8 cellular contexts compared by ENCODE assay signal in the genomic region with DNA sequence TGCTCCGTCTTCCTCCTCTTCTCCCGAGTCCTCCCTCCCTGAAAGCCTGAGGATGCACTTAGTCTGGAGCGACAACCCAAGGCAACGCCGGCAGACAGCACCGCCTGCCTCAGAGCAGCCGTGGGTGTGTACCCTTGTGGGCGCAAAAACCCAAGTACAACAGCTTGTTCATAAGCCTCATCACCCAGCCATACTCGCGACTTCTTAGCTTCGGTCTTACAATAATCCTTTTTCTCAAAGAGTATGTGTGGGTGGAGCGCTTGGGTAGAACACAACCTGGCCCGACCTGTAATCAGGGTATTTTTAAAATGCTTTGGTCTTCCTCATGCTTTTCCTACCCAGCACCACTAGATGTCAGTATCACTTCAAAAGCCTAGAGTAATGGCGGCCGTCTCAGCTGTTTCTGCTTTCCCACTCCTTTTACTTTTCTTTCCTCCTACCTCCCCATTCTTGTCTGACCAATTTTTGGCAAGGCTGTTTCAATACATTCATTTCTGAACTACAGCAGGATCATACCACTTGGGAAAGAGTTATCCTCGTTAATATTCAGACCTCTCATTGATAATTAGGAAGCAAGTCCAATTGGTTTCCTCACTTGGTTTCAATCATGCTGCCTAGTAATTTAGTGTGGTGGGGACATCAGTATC.
DNase-seq lines count a peak whose midpoint lies in the region; ATAC-seq and TF ChIP-seq lines count a peak whose summit lies in the region.

No MANE protein-coding gene starts in this region.

- no peaks in the 10 kb centered on the region for H3K27me3 ChIP-seq in hepatocyte

- H2AFZ ChIP-seq in hepatocyte: peak overlapping the region; percentile 73

- WGBS in hepatocyte (ENCODE audit: low lambda C conversion rate, missing lambda C conversion rate): 22% methylated on average over 16 of the region's 16 CpGs

- peak; percentile 35 for DNase-seq in NCI-H1105 (lab: John Stamatoyannopoulos, UW)
- peak; percentile 59 to 82 for DNase-seq in SW 1271 (lab: John Stamatoyannopoulos, UW)
- DNase-seq in astrocyte of the cerebellum (ENCODE audit: low read depth): peak; percentile 55
- DNase-seq in hepatocyte (ENCODE audit: low spot score): peak; percentile 78
- DNase-seq in renal cortical epithelial cell (ENCODE audit: low read depth): peak; percentile 67
- no peak for DNase-seq in NCI-H187 treated with DMSO at 0.1 percent for 48 hours (lab: John Stamatoyannopoulos, UW)

- H3K27ac ChIP-seq in hepatocyte: no peak overlapping the region

- H3K9me2 ChIP-seq in hepatocyte (replicated peaks; ENCODE audit: insufficient read depth): no peaks in the 10 kb centered on the region

- no peaks in the 10 kb centered on the region for H3K79me2 ChIP-seq in hepatocyte

- ATAC-seq in GM18498 (IDR thresholded peaks at IDR 0.05; ENCODE audit: unreplicated experiment) (peak; percentile 93), HG02798 (IDR thresholded peaks at IDR 0.05; ENCODE audit: poor library complexity, unreplicated experiment) (peak; percentile 97)

- TF ChIP-seq CTCF in astrocyte of the cerebellum (IDR thresholded peaks at IDR 0.05; ENCODE audit: low read depth, low read length, missing control alignments) (peak; percentile 88), hepatocyte (IDR thresholded peaks at IDR 0.05; ENCODE audit: poor library complexity) (peak; percentile 93)

- H3K4me3 ChIP-seq in astrocyte of the cerebellum (ENCODE audit: low read depth, low read length) (peak overlapping the region; percentile 19), hepatocyte (no peak overlapping the region)

- no peaks in the 10 kb centered on the region for H3K9me3 ChIP-seq in hepatocyte (ENCODE audit: low read depth)

- in situ Hi-C loops in astrocyte of the cerebellum (cut with HindIII; ENCODE audit: low sequenced_read_pairs): no loop called here

- no peaks in the 10 kb centered on the region for H4K20me1 ChIP-seq in hepatocyte (ENCODE audit: insufficient read depth, poor library complexity, severe bottlenecking)

- H3K4me2 ChIP-seq in hepatocyte: peak overlapping the region; percentile 69

- no peaks in the 10 kb centered on the region for H3K36me3 ChIP-seq in hepatocyte (replicated peaks; ENCODE audit: insufficient read depth, low read depth)

- H3K4me1 ChIP-seq in hepatocyte (ENCODE audit: insufficient read depth): no peaks in the 10 kb centered on the region
